32 cellular contexts compared by ENCODE assay signal in genomic region chr10:111773950-111774349, GRCh38.
"Had no signal": no experiment of that assay in that cellular context is flagged by ENCODE, and none has a peak within 500 bp of the region (broad histone marks: within the 10 kb centered on the region; RNA-seq: fewer than 3 reads in every experiment).

No MANE protein-coding gene starts in this region.

- H3K27ac ChIP-seq: adrenal gland, ascending aorta, body of pancreas, brain microvascular endothelial cell, breast epithelium, cardiac muscle cell had no signal

- H3K4me3 ChIP-seq: adrenal gland, ascending aorta, body of pancreas, breast epithelium, cardiac muscle cell had no signal

- H3K9me3 ChIP-seq: adrenal gland, ascending aorta, body of pancreas, breast epithelium had no signal

- DNase-seq: activated effector memory CD4-positive, alpha-beta T cell treated with anti-CD3 and anti-CD28 coated beads, Interleukin-2, amount 50 U/mL, for 16 hours; activated effector memory CD4-positive, alpha-beta T cell treated with Interleukin-2 at 50 U/mL for 16 hours; activated gamma-delta T cell; activated gamma-delta T cell treated with Interleukin-2 at 50 U/mL for 16 hours; activated naive CD4-positive, alpha-beta T cell; activated naive CD4-positive, alpha-beta T cell treated with anti-CD3 and anti-CD28 coated beads for 36 hours; activated naive CD4-positive, alpha-beta T cell treated with anti-CD3 and anti-CD28 coated beads, Interleukin-2, amount 10 ng/mL, durations not matched to agents 7 days and 5 days; activated naive CD4-positive, alpha-beta T cell treated with anti-CD3 and anti-CD28 coated beads, Interleukin-2, amount 50 U/mL, for 16 hours; activated naive CD4-positive, alpha-beta T cell treated with Interleukin-2 at 50 U/mL for 16 hours; activated naive CD8-positive, alpha-beta T cell treated with anti-CD3 and anti-CD28 coated beads for 36 hours; activated naive CD8-positive, alpha-beta T cell treated with anti-CD3 and anti-CD28 coated beads, Interleukin-2, amount 10 ng/mL, durations not matched to agents 7 days and 5 days; activated naive CD8-positive, alpha-beta T cell treated with anti-CD3 and anti-CD28 coated beads, Interleukin-2, amount 50 U/mL, for 24 hours; activated T-cell treated with anti-CD3 and anti-CD28 coated beads, Interleukin-2, amount 50 U/mL, for 1 hour; activated T-cell treated with anti-CD3 and anti-CD28 coated beads, Interleukin-2, amount 50 U/mL, for 24 hours; activated T-cell treated with anti-CD3 and anti-CD28 coated beads, Interleukin-2, amount 50 U/mL, for 4 hours; activated T-cell treated with anti-CD3 and anti-CD28 coated beads, Interleukin-2, amount 50 U/mL, for 48 hours; activated T-cell treated with anti-CD3 and anti-CD28 coated beads, Interleukin-2, amount 50 U/mL, for 72 hours; adrenal gland; amniotic stem cell; amygdala; anterior cingulate cortex; aorta; body of pancreas; brain microvascular endothelial cell; caudate nucleus; central memory CD4-positive, alpha-beta T cell; cerebellar nuclear complex had no signal

- H3K27me3 ChIP-seq: adrenal gland, ascending aorta, body of pancreas, brain microvascular endothelial cell, breast epithelium, cardiac muscle cell had no signal

- H3K36me3 ChIP-seq: adrenal gland, ascending aorta, brain microvascular endothelial cell, breast epithelium, cardiac muscle cell had no signal

- ATAC-seq: activated naive CD4-positive, alpha-beta T cell treated with anti-CD3 and anti-CD28 coated beads, Interleukin-2, amount 50 U/mL, for 72 hours; activated naive CD8-positive, alpha-beta T cell treated with anti-CD3 and anti-CD28 coated beads, Interleukin-2, amount 50 U/mL, for 24 hours; activated T-cell treated with anti-CD3 and anti-CD28 coated beads, Interleukin-2, amount 50 U/mL, for 4 hours; activated T-cell treated with anti-CD3 and anti-CD28 coated beads, Interleukin-2, amount 50 U/mL, for 72 hours; activated T-helper 17 cell treated with anti-CD3 and anti-CD28 coated beads, Interleukin-2, amount 50 U/mL, for 72 hours; body of pancreas had no signal

- H3K4me1 ChIP-seq: adrenal gland, ascending aorta, body of pancreas, breast epithelium had no signal
